3 cellular contexts compared by ENCODE assay signal in the genomic region with DNA sequence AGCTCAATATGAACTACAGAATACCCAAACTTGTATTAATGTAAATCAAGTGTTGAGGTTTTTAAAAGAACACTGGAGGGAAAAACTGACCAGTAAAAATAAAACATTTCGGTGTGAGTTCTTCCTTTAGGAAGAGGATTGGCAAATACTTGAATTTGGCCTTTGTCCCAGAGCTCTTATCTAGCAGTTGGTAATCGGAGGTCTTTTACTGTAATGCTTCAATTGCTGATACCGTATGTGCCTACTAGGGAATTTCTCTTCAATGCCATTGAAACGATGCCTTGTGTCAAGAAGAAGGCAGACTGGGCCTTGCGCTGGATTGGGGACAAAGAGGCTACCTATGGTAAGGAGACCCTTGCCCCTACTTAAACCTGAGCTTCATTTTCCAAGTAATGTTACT.
TF ChIP-seq lines count a peak whose summit lies in the region.

No MANE protein-coding gene starts in this region.

TF ChIP-seq in liver, 16 proteins besides CTCF, POLR2A, EP300 and RAD21:
- TF ChIP-seq HNF4A (conservative IDR thresholded peaks at IDR 0.05) (peak; percentile 23 to 37), RXRA (IDR thresholded peaks at IDR 0.05) (peak; percentile 35 to 45), SP1 (IDR thresholded peaks at IDR 0.05) (peak; percentile 17)
- TF ChIP-seq, protein P1, sequence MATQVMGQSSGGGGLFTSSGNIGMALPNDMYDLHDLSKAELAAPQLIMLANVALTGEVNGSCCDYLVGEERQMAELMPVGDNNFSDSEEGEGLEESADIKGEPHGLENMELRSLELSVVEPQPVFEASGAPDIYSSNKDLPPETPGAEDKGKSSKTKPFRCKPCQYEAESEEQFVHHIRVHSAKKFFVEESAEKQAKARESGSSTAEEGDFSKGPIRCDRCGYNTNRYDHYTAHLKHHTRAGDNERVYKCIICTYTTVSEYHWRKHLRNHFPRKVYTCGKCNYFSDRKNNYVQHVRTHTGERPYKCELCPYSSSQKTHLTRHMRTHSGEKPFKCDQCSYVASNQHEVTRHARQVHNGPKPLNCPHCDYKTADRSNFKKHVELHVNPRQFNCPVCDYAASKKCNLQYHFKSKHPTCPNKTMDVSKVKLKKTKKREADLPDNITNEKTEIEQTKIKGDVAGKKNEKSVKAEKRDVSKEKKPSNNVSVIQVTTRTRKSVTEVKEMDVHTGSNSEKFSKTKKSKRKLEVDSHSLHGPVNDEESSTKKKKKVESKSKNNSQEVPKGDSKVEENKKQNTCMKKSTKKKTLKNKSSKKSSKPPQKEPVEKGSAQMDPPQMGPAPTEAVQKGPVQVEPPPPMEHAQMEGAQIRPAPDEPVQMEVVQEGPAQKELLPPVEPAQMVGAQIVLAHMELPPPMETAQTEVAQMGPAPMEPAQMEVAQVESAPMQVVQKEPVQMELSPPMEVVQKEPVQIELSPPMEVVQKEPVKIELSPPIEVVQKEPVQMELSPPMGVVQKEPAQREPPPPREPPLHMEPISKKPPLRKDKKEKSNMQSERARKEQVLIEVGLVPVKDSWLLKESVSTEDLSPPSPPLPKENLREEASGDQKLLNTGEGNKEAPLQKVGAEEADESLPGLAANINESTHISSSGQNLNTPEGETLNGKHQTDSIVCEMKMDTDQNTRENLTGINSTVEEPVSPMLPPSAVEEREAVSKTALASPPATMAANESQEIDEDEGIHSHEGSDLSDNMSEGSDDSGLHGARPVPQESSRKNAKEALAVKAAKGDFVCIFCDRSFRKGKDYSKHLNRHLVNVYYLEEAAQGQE (IDR thresholded peaks at IDR 0.05), result no peak

TF ChIP-seq in HepG2, 621 proteins besides CTCF, POLR2A, EP300 and RAD21:
- no peak for TF ChIP-seq SMAD9 (CRISPR knock-in tag; IDR thresholded peaks at IDR 0.05)
- no peak for TF ChIP-seq ONECUT2 (CRISPR knock-in tag; IDR thresholded peaks at IDR 0.05)
- TF ChIP-seq, protein P2, sequence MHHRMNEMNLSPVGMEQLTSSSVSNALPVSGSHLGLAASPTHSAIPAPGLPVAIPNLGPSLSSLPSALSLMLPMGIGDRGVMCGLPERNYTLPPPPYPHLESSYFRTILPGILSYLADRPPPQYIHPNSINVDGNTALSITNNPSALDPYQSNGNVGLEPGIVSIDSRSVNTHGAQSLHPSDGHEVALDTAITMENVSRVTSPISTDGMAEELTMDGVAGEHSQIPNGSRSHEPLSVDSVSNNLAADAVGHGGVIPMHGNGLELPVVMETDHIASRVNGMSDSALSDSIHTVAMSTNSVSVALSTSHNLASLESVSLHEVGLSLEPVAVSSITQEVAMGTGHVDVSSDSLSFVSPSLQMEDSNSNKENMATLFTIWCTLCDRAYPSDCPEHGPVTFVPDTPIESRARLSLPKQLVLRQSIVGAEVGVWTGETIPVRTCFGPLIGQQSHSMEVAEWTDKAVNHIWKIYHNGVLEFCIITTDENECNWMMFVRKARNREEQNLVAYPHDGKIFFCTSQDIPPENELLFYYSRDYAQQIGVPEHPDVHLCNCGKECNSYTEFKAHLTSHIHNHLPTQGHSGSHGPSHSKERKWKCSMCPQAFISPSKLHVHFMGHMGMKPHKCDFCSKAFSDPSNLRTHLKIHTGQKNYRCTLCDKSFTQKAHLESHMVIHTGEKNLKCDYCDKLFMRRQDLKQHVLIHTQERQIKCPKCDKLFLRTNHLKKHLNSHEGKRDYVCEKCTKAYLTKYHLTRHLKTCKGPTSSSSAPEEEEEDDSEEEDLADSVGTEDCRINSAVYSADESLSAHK (CRISPR knock-in tag; IDR thresholded peaks at IDR 0.05; ENCODE audit: borderline replicate concordance), result no peak
- no peak for TF ChIP-seq SP2 (CRISPR knock-in tag; IDR thresholded peaks at IDR 0.05)
- TF ChIP-seq ZNF317 (CRISPR knock-in tag; IDR thresholded peaks at IDR 0.05), result no peak
- TF ChIP-seq, protein P3, sequence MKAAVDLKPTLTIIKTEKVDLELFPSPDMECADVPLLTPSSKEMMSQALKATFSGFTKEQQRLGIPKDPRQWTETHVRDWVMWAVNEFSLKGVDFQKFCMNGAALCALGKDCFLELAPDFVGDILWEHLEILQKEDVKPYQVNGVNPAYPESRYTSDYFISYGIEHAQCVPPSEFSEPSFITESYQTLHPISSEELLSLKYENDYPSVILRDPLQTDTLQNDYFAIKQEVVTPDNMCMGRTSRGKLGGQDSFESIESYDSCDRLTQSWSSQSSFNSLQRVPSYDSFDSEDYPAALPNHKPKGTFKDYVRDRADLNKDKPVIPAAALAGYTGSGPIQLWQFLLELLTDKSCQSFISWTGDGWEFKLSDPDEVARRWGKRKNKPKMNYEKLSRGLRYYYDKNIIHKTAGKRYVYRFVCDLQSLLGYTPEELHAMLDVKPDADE (CRISPR knock-in tag; IDR thresholded peaks at IDR 0.05), result no peak
- TF ChIP-seq, protein P4, sequence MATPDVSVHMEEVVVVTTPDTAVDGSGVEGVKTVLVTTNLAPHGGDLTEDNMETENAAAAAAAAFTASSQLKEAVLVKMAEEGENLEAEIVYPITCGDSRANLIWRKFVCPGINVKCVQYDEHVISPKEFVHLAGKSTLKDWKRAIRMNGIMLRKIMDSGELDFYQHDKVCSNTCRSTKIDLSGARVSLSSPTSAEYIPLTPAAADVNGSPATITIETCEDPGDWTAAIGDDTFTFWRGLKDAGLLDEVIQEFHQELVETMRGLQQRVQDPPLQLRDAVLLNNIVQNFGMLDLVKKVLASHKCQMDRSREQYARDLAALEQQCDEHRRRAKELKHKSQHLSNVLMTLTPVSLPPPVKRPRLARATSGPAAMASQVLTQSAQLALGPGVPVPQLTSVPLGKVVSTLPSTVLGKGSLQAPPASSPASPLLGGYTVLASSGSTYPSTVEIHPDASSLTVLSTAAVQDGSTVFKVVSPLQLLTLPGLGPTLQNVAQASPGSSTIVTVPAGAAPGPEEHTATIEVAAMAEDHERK (CRISPR knock-in tag; IDR thresholded peaks at IDR 0.05; ENCODE audit: low read depth), result no peak
- no peak for TF ChIP-seq RARA (CRISPR knock-in tag; IDR thresholded peaks at IDR 0.05)
- no peak for TF ChIP-seq ZNF552 (CRISPR knock-in tag; IDR thresholded peaks at IDR 0.05; ENCODE audit: borderline replicate concordance)
- no peak for TF ChIP-seq ZNF678 (CRISPR knock-in tag; IDR thresholded peaks at IDR 0.05)

TF ChIP-seq in SK-N-SH treated with all-trans-retinoic acid at 6 μM for 48 hours, 23 proteins besides CTCF, POLR2A, EP300 and RAD21:
- TF ChIP-seq PPARA (CRISPR knock-in tag; IDR thresholded peaks at IDR 0.05; ENCODE audit: borderline replicate concordance) (no peak), CSDC2 (CRISPR knock-in tag; IDR thresholded peaks at IDR 0.05) (no peak), TCF4 (CRISPR knock-in tag; IDR thresholded peaks at IDR 0.05; ENCODE audit: borderline replicate concordance) (no peak), ISL1 (CRISPR knock-in tag; IDR thresholded peaks at IDR 0.05) (peak; percentile 53; the same call in 1 of the 2 replicates), ZNF565 (CRISPR knock-in tag; conservative IDR thresholded peaks at IDR 0.05; ENCODE audit: low read depth) (no peak), BACH2 (CRISPR knock-in tag; IDR thresholded peaks at IDR 0.05; ENCODE audit: borderline replicate concordance) (no peak), ZFP30 (CRISPR knock-in tag; IDR thresholded peaks at IDR 0.05) (no peak), SNAI2 (CRISPR knock-in tag; IDR thresholded peaks at IDR 0.05) (no peak), ZC3H10 (CRISPR knock-in tag; IDR thresholded peaks at IDR 0.05) (no peak), ARNTL (CRISPR knock-in tag; IDR thresholded peaks at IDR 0.05; ENCODE audit: borderline replicate concordance, low read depth) (no peak)
- TF ChIP-seq, protein P5, sequence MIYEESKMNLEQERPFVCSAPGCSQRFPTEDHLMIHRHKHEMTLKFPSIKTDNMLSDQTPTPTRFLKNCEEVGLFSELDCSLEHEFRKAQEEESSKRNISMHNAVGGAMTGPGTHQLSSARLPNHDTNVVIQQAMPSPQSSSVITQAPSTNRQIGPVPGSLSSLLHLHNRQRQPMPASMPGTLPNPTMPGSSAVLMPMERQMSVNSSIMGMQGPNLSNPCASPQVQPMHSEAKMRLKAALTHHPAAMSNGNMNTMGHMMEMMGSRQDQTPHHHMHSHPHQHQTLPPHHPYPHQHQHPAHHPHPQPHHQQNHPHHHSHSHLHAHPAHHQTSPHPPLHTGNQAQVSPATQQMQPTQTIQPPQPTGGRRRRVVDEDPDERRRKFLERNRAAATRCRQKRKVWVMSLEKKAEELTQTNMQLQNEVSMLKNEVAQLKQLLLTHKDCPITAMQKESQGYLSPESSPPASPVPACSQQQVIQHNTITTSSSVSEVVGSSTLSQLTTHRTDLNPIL (CRISPR knock-in tag; IDR thresholded peaks at IDR 0.05; ENCODE audit: low read depth), result no peak
- TF ChIP-seq, protein P6, sequence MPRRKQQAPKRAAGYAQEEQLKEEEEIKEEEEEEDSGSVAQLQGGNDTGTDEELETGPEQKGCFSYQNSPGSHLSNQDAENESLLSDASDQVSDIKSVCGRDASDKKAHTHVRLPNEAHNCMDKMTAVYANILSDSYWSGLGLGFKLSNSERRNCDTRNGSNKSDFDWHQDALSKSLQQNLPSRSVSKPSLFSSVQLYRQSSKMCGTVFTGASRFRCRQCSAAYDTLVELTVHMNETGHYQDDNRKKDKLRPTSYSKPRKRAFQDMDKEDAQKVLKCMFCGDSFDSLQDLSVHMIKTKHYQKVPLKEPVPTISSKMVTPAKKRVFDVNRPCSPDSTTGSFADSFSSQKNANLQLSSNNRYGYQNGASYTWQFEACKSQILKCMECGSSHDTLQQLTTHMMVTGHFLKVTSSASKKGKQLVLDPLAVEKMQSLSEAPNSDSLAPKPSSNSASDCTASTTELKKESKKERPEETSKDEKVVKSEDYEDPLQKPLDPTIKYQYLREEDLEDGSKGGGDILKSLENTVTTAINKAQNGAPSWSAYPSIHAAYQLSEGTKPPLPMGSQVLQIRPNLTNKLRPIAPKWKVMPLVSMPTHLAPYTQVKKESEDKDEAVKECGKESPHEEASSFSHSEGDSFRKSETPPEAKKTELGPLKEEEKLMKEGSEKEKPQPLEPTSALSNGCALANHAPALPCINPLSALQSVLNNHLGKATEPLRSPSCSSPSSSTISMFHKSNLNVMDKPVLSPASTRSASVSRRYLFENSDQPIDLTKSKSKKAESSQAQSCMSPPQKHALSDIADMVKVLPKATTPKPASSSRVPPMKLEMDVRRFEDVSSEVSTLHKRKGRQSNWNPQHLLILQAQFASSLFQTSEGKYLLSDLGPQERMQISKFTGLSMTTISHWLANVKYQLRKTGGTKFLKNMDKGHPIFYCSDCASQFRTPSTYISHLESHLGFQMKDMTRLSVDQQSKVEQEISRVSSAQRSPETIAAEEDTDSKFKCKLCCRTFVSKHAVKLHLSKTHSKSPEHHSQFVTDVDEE (CRISPR knock-in tag; IDR thresholded peaks at IDR 0.05), result peak; percentile 40; the same call in 1 of the 2 replicates
- TF ChIP-seq, protein P7, sequence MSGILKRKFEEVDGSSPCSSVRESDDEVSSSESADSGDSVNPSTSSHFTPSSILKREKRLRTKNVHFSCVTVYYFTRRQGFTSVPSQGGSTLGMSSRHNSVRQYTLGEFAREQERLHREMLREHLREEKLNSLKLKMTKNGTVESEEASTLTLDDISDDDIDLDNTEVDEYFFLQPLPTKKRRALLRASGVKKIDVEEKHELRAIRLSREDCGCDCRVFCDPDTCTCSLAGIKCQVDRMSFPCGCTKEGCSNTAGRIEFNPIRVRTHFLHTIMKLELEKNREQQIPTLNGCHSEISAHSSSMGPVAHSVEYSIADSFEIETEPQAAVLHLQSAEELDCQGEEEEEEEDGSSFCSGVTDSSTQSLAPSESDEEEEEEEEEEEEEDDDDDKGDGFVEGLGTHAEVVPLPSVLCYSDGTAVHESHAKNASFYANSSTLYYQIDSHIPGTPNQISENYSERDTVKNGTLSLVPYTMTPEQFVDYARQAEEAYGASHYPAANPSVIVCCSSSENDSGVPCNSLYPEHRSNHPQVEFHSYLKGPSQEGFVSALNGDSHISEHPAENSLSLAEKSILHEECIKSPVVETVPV (CRISPR knock-in tag; IDR thresholded peaks at IDR 0.05), result no peak
- TF ChIP-seq, protein P8, sequence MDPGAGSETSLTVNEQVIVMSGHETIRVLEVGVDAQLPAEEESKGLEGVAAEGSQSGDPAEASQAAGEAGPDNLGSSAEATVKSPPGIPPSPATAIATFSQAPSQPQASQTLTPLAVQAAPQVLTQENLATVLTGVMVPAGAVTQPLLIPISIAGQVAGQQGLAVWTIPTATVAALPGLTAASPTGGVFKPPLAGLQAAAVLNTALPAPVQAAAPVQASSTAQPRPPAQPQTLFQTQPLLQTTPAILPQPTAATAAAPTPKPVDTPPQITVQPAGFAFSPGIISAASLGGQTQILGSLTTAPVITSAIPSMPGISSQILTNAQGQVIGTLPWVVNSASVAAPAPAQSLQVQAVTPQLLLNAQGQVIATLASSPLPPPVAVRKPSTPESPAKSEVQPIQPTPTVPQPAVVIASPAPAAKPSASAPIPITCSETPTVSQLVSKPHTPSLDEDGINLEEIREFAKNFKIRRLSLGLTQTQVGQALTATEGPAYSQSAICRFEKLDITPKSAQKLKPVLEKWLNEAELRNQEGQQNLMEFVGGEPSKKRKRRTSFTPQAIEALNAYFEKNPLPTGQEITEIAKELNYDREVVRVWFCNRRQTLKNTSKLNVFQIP (CRISPR knock-in tag; IDR thresholded peaks at IDR 0.05; ENCODE audit: borderline replicate concordance, low read depth), result no peak
